9 cellular contexts compared by ENCODE assay signal in the genomic region with DNA sequence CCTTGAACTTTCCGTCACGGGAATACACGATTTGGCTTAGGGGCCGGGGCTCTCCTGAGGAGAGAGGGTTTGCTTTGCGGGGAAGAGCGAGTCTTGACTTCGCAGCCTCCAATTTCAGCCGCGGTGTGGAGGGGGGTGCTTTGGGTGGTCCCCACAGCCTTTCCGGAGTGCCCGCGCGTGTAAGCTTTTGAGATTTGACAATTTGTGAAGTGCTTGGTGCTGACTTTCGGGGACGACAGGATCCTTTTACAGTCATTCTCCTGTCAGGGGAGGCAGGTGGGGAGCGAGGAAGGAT. TPM values are rescaled to one million over a fixed set of nuclear protein-coding genes. Genes with fewer than 3 reads are reported as not detected.
DNase-seq lines count a peak whose midpoint lies in the region; ATAC-seq, FAIRE-seq and TF ChIP-seq lines count a peak whose summit lies in the region.
"Had no signal": no experiment of that assay in that cellular context is flagged by ENCODE, and none has a peak within 500 bp of the region (broad histone marks: within the 10 kb centered on the region; RNA-seq: fewer than 3 reads in every experiment).

No MANE protein-coding gene starts in this region.

- H3K4me3 Mint-ChIP-seq in type B pancreatic cell: peak overlapping the region; percentile 90

- DNase-seq in D341Med (ENCODE audit: low spot score) (peak; percentile 25), GM12878 (ENCODE audit: low read depth, low spot score) (no peak), mesenchymal stem cell (no peak), type B pancreatic cell (ENCODE audit: extremely low spot score, unreplicated experiment) (no peak), NCI-H510A (lab: John Stamatoyannopoulos, UW) (no peak)
- no peak for DNase-seq in Jurkat, Clone E6-1 (ENCODE audit: low read depth, low spot score)
- DNase-seq in stimulated activated CD4-positive, alpha-beta T cell treated with anti-CD3 and anti-CD28 coated beads, Interleukin-2, amount 100 ng/mL, for 48 hours: no peak

- H3K27ac Mint-ChIP-seq in type B pancreatic cell: peak overlapping the region; percentile 88

- SMC1A ChIA-PET in GM12878 (lab: Charles Lee; ENCODE audit: uncharacterized antibody, unreplicated experiment): no interaction called here

- TSS peak; percentile 66 for BruUV-seq in GM12878 (replicated peaks; lab: Mats Ljungman, UMichigan)

- H2AFZ ChIP-seq in GM12878 (ENCODE audit: control insufficient read depth, low read depth, low read length) (peak overlapping the region; percentile 50), mesenchymal stem cell (ENCODE audit: low read depth, low read length) (no peak overlapping the region)

- no peaks in the 10 kb centered on the region for H3K9me3 ChIP-seq in GM12878 (replicated peaks; ENCODE audit: control insufficient read depth, insufficient read depth, low read length)
- no peaks in the 10 kb centered on the region for H3K9me3 ChIP-seq in mesenchymal stem cell (ENCODE audit: control insufficient read depth, low read length)

- WGBS in GM12878 (ENCODE audit: insufficient coverage, insufficient replicate concordance, low lambda C conversion rate, missing lambda C conversion rate): 50% methylated on average over 16 of the region's 16 CpGs
- 0% methylated on average over 16 of the region's 16 CpGs for WGBS in mesenchymal stem cell

- no peak overlapping the region for H3K23ac ChIP-seq in mesenchymal stem cell (ENCODE audit: low read length in 2 of 2)

- no peaks in the 10 kb centered on the region for H3K27me3 ChIP-seq in GM12878 (replicated peaks in 1 of 2; ENCODE audit: control insufficient read depth in 2 of 2, insufficient read depth in 2 of 2, low read length in 1 of 2)
- H3K27me3 ChIP-seq in mesenchymal stem cell (ENCODE audit: control insufficient read depth in 1 of 2, insufficient read depth in 1 of 2, low read length in 2 of 2): no peaks in the 10 kb centered on the region

- no peaks in the 10 kb centered on the region for H3K79me1 ChIP-seq in mesenchymal stem cell (replicated peaks; ENCODE audit: low read length, poor library complexity, severe bottlenecking)

- peaks cover under 1% of the 10 kb centered on the region for H3K36me3 Mint-ChIP-seq in type B pancreatic cell

- peak overlapping the region; percentile 24; the same call in 1 of the 2 replicates for H3K27ac ChIP-seq in GM12878 (ENCODE audit: control insufficient read depth, insufficient read depth)
- peak overlapping the region; percentile 61 for H3K27ac ChIP-seq in mesenchymal stem cell (ENCODE audit: low read length, poor library complexity, severe bottlenecking)
- H3K27ac ChIP-seq: HL-60 had no signal

- no peak for FAIRE-seq in GM12878 (lab: Jason Lieb, UNC)

- POLR2A ChIA-PET in GM12878 (lab: Charles Lee): no interaction called here

- no peak overlapping the region for H2BK120ac ChIP-seq in mesenchymal stem cell (ENCODE audit: low read depth, low read length)

- TF ChIP-seq POLR2A in GM12878 (IDR thresholded peaks at IDR 0.05; ENCODE audit: low read depth, low read length): no peak

- H3K4me3 ChIP-seq in Jurkat, Clone E6-1 (ENCODE audit: low read length): peak overlapping the region; percentile 54
- H3K4me3 ChIP-seq in GM12878 (peak overlapping the region; percentile 18), mesenchymal stem cell (ENCODE audit: insufficient read depth in 1 of 2, low read depth in 1 of 2, low read length in 2 of 2) (peak overlapping the region; percentile 68 to 87)

- no peak overlapping the region for H2BK12ac ChIP-seq in mesenchymal stem cell (ENCODE audit: low read length in 2 of 2)

- intact Hi-C loops in GM12878 (cut with micrococcal nuclease; ENCODE audit: unreplicated experiment): no loop called here

- H3K14ac ChIP-seq in mesenchymal stem cell (ENCODE audit: low read length in 2 of 2): no peak overlapping the region

- H3K4me1 Mint-ChIP-seq in type B pancreatic cell (ENCODE audit: unreplicated experiment): peaks cover 17% of the 10 kb centered on the region

- TF ChIP-seq CTCF in GM12878 (IDR thresholded peaks at IDR 0.05 in 2 of 3, conservative IDR thresholded peaks at IDR 0.05 in 1 of 3; ENCODE audit: control insufficient read depth in 2 of 3, extremely low read depth in 1 of 3, insufficient read depth in 1 of 3, low read depth in 3 of 3, low read length in 3 of 3) (no peak), type B pancreatic cell (conservative IDR thresholded peaks at IDR 0.05) (no peak)

- H2AK5ac ChIP-seq in mesenchymal stem cell (ENCODE audit: low read length, severe bottlenecking): no peak overlapping the region

- no peak overlapping the region for H4K8ac ChIP-seq in mesenchymal stem cell (ENCODE audit: low read length)

- no peak overlapping the region for H2BK15ac ChIP-seq in mesenchymal stem cell (ENCODE audit: low read depth, poor library complexity, severe bottlenecking)

- no peak overlapping the region for H4K91ac ChIP-seq in mesenchymal stem cell (ENCODE audit: low read length)

- in situ Hi-C loops in GM12878 (cut with MboI): no loop called here

- H3K18ac ChIP-seq in mesenchymal stem cell (ENCODE audit: low read depth in 1 of 2, low read length in 2 of 2): peak overlapping the region in 1 of 2 experiments; percentile 33

- RAD21 ChIA-PET in GM12878 (lab: Charles Lee; ENCODE audit: unreplicated experiment): no interaction called here

- H3K4ac ChIP-seq in mesenchymal stem cell (ENCODE audit: low read depth in 1 of 2, low read length in 2 of 2): peak overlapping the region in 1 of 2 experiments; percentile 11

- no peaks in the 10 kb centered on the region for H4K20me1 ChIP-seq in GM12878 (ENCODE audit: control insufficient read depth, insufficient read depth)

- H3K36me3 ChIP-seq in GM12878 (ENCODE audit: control insufficient read depth in 2 of 2, insufficient read depth in 2 of 2, low read length in 1 of 2): no peaks in the 10 kb centered on the region
- no peaks in the 10 kb centered on the region for H3K36me3 ChIP-seq in mesenchymal stem cell (ENCODE audit: control insufficient read depth in 1 of 2, insufficient read depth in 2 of 2, low read depth in 1 of 2, low read length in 2 of 2)

- no peak overlapping the region; the same call in 1 of the 2 replicates for H3K9ac ChIP-seq in GM12878 (ENCODE audit: control insufficient read depth, insufficient read depth, low read length)
- H3K9ac ChIP-seq in mesenchymal stem cell (ENCODE audit: low read length): peak overlapping the region; percentile 92

- CTCF ChIA-PET in GM12878 (lab: Yijun Ruan, JAX): no interaction called here

- H3K4me2 ChIP-seq in GM12878 (ENCODE audit: control insufficient read depth, insufficient read depth): peak overlapping the region; percentile 7; the same call in 1 of the 2 replicates
- H3K4me2 ChIP-seq in mesenchymal stem cell (ENCODE audit: low read length, poor library complexity, severe bottlenecking): peak overlapping the region; percentile 83

- ATAC-seq in GM12878 (peak; percentile 1), GM21737 (IDR thresholded peaks at IDR 0.05; ENCODE audit: unreplicated experiment) (no peak)

- H3K79me2 ChIP-seq in GM12878 (ENCODE audit: control insufficient read depth, insufficient read depth, low read length): no peaks in the 10 kb centered on the region; the same call in 1 of the 2 replicates

- no peaks in the 10 kb centered on the region for H3K27me3 Mint-ChIP-seq in type B pancreatic cell

- H3K4me1 ChIP-seq in GM12878 (ENCODE audit: control insufficient read depth, insufficient read depth, low read length) (no peaks in the 10 kb centered on the region), mesenchymal stem cell (ENCODE audit: control insufficient read depth, insufficient read depth, low read depth, low read length) (no peaks in the 10 kb centered on the region)

- H3K9me3 Mint-ChIP-seq in type B pancreatic cell: no peaks in the 10 kb centered on the region

- no peak for TF ChIP-seq EP300 in GM12878 (IDR thresholded peaks at IDR 0.05; ENCODE audit: borderline replicate concordance in 1 of 2, control insufficient read depth in 1 of 2, low read depth in 2 of 2, low read length in 2 of 2)

- no peak overlapping the region for H2BK5ac ChIP-seq in mesenchymal stem cell (ENCODE audit: low read depth, low read length, poor library complexity, severe bottlenecking)

- no peak for TF ChIP-seq RAD21 in GM12878 (IDR thresholded peaks at IDR 0.05; ENCODE audit: insufficient read depth, low read depth, low read length)

TF ChIP-seq in GM12878, 131 proteins besides CTCF, POLR2A, EP300 and RAD21 (continues in another document):
- TF ChIP-seq MTA3 (IDR thresholded peaks at IDR 0.05; ENCODE audit: borderline replicate concordance, low read length) (no peak), MEF2B (IDR thresholded peaks at IDR 0.05; ENCODE audit: partially characterized antibody, poor library complexity, severe bottlenecking) (no peak), SIX5 (IDR thresholded peaks at IDR 0.05; ENCODE audit: low read depth, low read length, severe bottlenecking) (no peak)

RNA-seq across cellular contexts. Expression of gene SCML1, which starts 0.4 kb away (rescaled TPM):
- polyA plus RNA-seq in Jurkat, Clone E6-1 (2012; ENCODE audit: insufficient read depth, insufficient read length): 3.7 TPM
- total RNA-seq in GM12878 (2013; cell fraction: nucleolus; rRNA removed): 24.2 and 26.0 TPM in 2 replicates
- 1.1 and 1.3 TPM in 2 replicates for total RNA-seq in GM12878 (2014; rRNA removed)
- 1.6 TPM in 2 replicates for total RNA-seq in GM12878 (2014; rRNA removed; fragmentation: Illumina TruSeq; extraction: Trizol)
- total RNA-seq in GM12878 (2021): 0.62 and 1.1 TPM in 2 replicates
- polyA plus RNA-seq in GM12878 (2011; ENCODE audit: low read depth): 0.49 TPM
- 48.3 and 73.9 TPM in 2 replicates for polyA plus RNA-seq in GM12878 (2011; rRNA removed)
- 21.6 and 22.3 TPM in 2 replicates for polyA plus RNA-seq in GM12878 (2011; cell fraction: cytosol; rRNA removed)
- 49.1 and 62.3 TPM in 2 replicates for polyA plus RNA-seq in GM12878 (2011; cell fraction: nucleus; rRNA removed)
- 0.87 and 1.5 TPM in 2 replicates for polyA plus RNA-seq in GM12878 (2012)
- 2.0 and 2.4 TPM in 2 replicates for polyA plus RNA-seq in GM12878 (2014; fragmentation: Illumina TruSeq; extraction: Trizol)
- 1 to 10 TPM; 1.6 to 3.0 TPM for polyA plus RNA-seq in GM12878 (2014; fragmentation: Nextera tagmentation; extraction: Ambion mirVana)
- 2.0 and 2.1 TPM in 2 replicates for polyA plus RNA-seq in GM12878 (2014; rRNA removed)
- polyA plus RNA-seq in GM12878 (2016; fragmentation: Nextera tagmentation; extraction: Ambion mirVana): 1 to 10 TPM in 1 of 2 experiments, under 1 TPM in 1; 0.91 to 1.5 TPM
- 19.6 TPM in 2 replicates for polyA minus RNA-seq in GM12878 (2011; rRNA and poly(A)+ RNA removed)
- polyA minus RNA-seq in GM12878 (2011; cell fraction: cytosol; rRNA and poly(A)+ RNA removed): 4.4 and 7.5 TPM in 2 replicates
- 13.5 and 16.7 TPM in 2 replicates for polyA minus RNA-seq in GM12878 (2011; cell fraction: nucleus; rRNA and poly(A)+ RNA removed)
- 21.1 TPM for polyA plus RNA-seq in mesenchymal stem cell (2013, experiment 1 of 2)
- 21.4 TPM for polyA plus RNA-seq in mesenchymal stem cell (2013, experiment 2 of 2)
- total RNA-seq in type B pancreatic cell (ENCODE audit: low replicate concordance): 4.9 and 9.3 TPM in 2 replicates

Comparison
In these comparisons a context has a peak if more than half of its experiments do, and no peak if none do; other contexts are left out.
1. H3K4me3 ChIP-seq: peak in every context shown above with its lines; median percentile 78 in mesenchymal stem cell; 54 in Jurkat, Clone E6-1; 18 in GM12878.